ENCODE assay signal across 1 cellular context in the genomic region with DNA sequence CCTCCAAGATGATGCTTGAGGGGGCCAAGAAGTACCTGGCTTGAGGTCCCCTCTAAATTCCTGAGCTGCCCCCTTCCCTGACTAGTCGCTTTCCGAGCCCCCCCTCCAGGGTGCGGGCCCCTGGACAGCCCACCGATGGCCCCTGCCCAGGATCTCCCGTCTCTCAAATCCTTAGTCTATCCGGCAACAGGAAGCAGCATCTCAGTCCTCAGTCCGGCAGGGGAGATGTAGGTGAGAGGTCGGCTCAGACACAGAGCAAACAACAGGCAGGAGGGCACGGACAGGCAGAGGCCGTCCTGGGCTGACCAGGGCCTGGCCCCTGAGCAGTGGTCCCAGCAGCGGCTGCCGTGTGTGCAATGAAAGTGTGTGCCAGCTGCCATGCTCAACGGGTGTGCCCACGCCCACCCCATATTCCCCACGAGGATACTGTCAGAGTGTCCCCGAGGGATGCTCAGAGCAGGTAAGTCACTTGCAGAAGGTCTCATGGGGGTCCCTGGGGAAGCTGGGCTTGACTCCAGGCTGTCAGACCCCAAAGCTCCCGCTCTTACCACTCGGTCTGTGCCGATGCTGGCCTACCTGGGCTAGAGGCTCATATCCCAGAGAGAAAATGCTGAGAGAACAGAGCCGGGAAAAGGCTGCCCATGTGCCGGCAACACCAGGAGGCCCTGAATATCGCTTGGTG.
TF ChIP-seq lines count a peak whose summit lies in the region.

No MANE protein-coding gene starts in this region.

TF ChIP-seq in HepG2, 621 proteins besides CTCF, POLR2A, EP300 and RAD21 (continued from another document):
- TF ChIP-seq SAFB2 (CRISPR knock-in tag; IDR thresholded peaks at IDR 0.05; ENCODE audit: borderline replicate concordance, low read depth) (0 out of 2 replicates have a peak, but pooled peaks have one; percentile 36), HOXA3 (CRISPR knock-in tag; IDR thresholded peaks at IDR 0.05) (peak; percentile 47; the same call in 1 of the 2 replicates), ZNF605 (CRISPR knock-in tag; IDR thresholded peaks at IDR 0.05) (0 out of 2 replicates have a peak, but pooled peaks have one; percentile 24), ERF (CRISPR knock-in tag; IDR thresholded peaks at IDR 0.05) (0 out of 2 replicates have a peak, but pooled peaks have one; percentile 29), ZBTB44 (CRISPR knock-in tag; IDR thresholded peaks at IDR 0.05) (no peak), ZBTB38 (CRISPR knock-in tag; IDR thresholded peaks at IDR 0.05) (peak; percentile 74), TBX2 (CRISPR knock-in tag; IDR thresholded peaks at IDR 0.05; ENCODE audit: borderline replicate concordance) (no peak), ZBTB10 (CRISPR knock-in tag; IDR thresholded peaks at IDR 0.05; ENCODE audit: borderline replicate concordance) (no peak), KLF16 (CRISPR knock-in tag; IDR thresholded peaks at IDR 0.05) (no peak), ELF3 (CRISPR knock-in tag; IDR thresholded peaks at IDR 0.05) (peak; percentile 67; the same call in 1 of the 2 replicates), ZNF431 (CRISPR knock-in tag; IDR thresholded peaks at IDR 0.05; ENCODE audit: borderline replicate concordance, low read depth) (0 out of 2 replicates have a peak, but pooled peaks have one; percentile 30), ZNF788 (CRISPR knock-in tag; IDR thresholded peaks at IDR 0.05; ENCODE audit: borderline replicate concordance) (peak; percentile 79; the same call in 1 of the 2 replicates), KDM4B (CRISPR knock-in tag; IDR thresholded peaks at IDR 0.05) (no peak), ZBTB7B (CRISPR knock-in tag; IDR thresholded peaks at IDR 0.05) (0 out of 2 replicates have a peak, but pooled peaks have one; percentile 44), RXRA (CRISPR knock-in tag; IDR thresholded peaks at IDR 0.05) (peak; percentile 90), HNRNPLL (IDR thresholded peaks at IDR 0.05; ENCODE audit: low read depth, low read length, poor library complexity, severe bottlenecking) (no peak), ZSCAN25 (CRISPR knock-in tag; IDR thresholded peaks at IDR 0.05) (0 out of 2 replicates have a peak, but pooled peaks have one; percentile 39), ZZZ3 (CRISPR knock-in tag; IDR thresholded peaks at IDR 0.05; ENCODE audit: borderline replicate concordance) (no peak), LCORL (IDR thresholded peaks at IDR 0.05) (no peak), LCORL (CRISPR knock-in tag; IDR thresholded peaks at IDR 0.05) (peak; percentile 75; the same call in 1 of the 2 replicates), GFI1 (CRISPR knock-in tag; IDR thresholded peaks at IDR 0.05; ENCODE audit: borderline replicate concordance) (no peak), SPEN (CRISPR knock-in tag; IDR thresholded peaks at IDR 0.05; ENCODE audit: low read depth) (peak; percentile 41; the same call in 1 of the 2 replicates), ZNF766 (CRISPR knock-in tag; IDR thresholded peaks at IDR 0.05; ENCODE audit: borderline replicate concordance) (peak; percentile 47; the same call in 1 of the 2 replicates), FOXO1 (CRISPR knock-in tag; IDR thresholded peaks at IDR 0.05) (peak; percentile 72; the same call in 1 of the 2 replicates), RXRB (CRISPR knock-in tag; IDR thresholded peaks at IDR 0.05; ENCODE audit: borderline replicate concordance) (peak; percentile 99), PPARG (CRISPR knock-in tag; conservative IDR thresholded peaks at IDR 0.05) (peak; percentile 99), ZNF841 (CRISPR knock-in tag; IDR thresholded peaks at IDR 0.05; ENCODE audit: borderline replicate concordance) (no peak), FOXA1 (IDR thresholded peaks at IDR 0.05) (no peak), FOXA1 (CRISPR knock-in tag; IDR thresholded peaks at IDR 0.05) (peak; percentile 60; the same call in 1 of the 2 replicates), SNAPC2 (CRISPR knock-in tag; IDR thresholded peaks at IDR 0.05) (0 out of 2 replicates have a peak, but pooled peaks have one; percentile 53), NFE2L1 (CRISPR knock-in tag; IDR thresholded peaks at IDR 0.05; ENCODE audit: borderline replicate concordance) (no peak), ELF1 (CRISPR knock-in tag; IDR thresholded peaks at IDR 0.05) (0 out of 2 replicates have a peak, but pooled peaks have one; percentile 23), HNRNPH1 (optimal IDR thresholded peaks at IDR 0.05; ENCODE audit: low read depth, low read length) (no peak), GABPB1 (CRISPR knock-in tag; IDR thresholded peaks at IDR 0.05) (peak; percentile 33; the same call in 1 of the 2 replicates), ZBTB7A (CRISPR knock-in tag; IDR thresholded peaks at IDR 0.05) (peak; percentile 80; the same call in 1 of the 2 replicates), ZFP90 (CRISPR knock-in tag; IDR thresholded peaks at IDR 0.05; ENCODE audit: borderline replicate concordance) (0 out of 2 replicates have a peak, but pooled peaks have one; percentile 61), ZFP37 (CRISPR knock-in tag; IDR thresholded peaks at IDR 0.05; ENCODE audit: borderline replicate concordance) (0 out of 2 replicates have a peak, but pooled peaks have one; percentile 41), ZBTB42 (CRISPR knock-in tag; IDR thresholded peaks at IDR 0.05) (no peak), SMAD1 (CRISPR knock-in tag; IDR thresholded peaks at IDR 0.05; ENCODE audit: borderline replicate concordance, low read depth) (peak; percentile 29; the same call in 1 of the 2 replicates), ZIK1 (CRISPR knock-in tag; IDR thresholded peaks at IDR 0.05; ENCODE audit: borderline replicate concordance, low read depth) (no peak), GABPA (IDR thresholded peaks at IDR 0.05; ENCODE audit: low read depth, low read length) (no peak), GABPA (CRISPR knock-in tag; IDR thresholded peaks at IDR 0.05; ENCODE audit: low read depth) (peak; percentile 42; the same call in 1 of the 2 replicates), GTF2F1 (IDR thresholded peaks at IDR 0.05; ENCODE audit: low read length) (no peak)
- TF ChIP-seq, protein P1, sequence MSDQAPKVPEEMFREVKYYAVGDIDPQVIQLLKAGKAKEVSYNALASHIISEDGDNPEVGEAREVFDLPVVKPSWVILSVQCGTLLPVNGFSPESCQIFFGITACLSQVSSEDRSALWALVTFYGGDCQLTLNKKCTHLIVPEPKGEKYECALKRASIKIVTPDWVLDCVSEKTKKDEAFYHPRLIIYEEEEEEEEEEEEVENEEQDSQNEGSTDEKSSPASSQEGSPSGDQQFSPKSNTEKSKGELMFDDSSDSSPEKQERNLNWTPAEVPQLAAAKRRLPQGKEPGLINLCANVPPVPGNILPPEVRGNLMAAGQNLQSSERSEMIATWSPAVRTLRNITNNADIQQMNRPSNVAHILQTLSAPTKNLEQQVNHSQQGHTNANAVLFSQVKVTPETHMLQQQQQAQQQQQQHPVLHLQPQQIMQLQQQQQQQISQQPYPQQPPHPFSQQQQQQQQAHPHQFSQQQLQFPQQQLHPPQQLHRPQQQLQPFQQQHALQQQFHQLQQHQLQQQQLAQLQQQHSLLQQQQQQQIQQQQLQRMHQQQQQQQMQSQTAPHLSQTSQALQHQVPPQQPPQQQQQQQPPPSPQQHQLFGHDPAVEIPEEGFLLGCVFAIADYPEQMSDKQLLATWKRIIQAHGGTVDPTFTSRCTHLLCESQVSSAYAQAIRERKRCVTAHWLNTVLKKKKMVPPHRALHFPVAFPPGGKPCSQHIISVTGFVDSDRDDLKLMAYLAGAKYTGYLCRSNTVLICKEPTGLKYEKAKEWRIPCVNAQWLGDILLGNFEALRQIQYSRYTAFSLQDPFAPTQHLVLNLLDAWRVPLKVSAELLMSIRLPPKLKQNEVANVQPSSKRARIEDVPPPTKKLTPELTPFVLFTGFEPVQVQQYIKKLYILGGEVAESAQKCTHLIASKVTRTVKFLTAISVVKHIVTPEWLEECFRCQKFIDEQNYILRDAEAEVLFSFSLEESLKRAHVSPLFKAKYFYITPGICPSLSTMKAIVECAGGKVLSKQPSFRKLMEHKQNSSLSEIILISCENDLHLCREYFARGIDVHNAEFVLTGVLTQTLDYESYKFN (CRISPR knock-in tag; conservative IDR thresholded peaks at IDR 0.05), result peak; percentile 81
- TF ChIP-seq, protein P2, sequence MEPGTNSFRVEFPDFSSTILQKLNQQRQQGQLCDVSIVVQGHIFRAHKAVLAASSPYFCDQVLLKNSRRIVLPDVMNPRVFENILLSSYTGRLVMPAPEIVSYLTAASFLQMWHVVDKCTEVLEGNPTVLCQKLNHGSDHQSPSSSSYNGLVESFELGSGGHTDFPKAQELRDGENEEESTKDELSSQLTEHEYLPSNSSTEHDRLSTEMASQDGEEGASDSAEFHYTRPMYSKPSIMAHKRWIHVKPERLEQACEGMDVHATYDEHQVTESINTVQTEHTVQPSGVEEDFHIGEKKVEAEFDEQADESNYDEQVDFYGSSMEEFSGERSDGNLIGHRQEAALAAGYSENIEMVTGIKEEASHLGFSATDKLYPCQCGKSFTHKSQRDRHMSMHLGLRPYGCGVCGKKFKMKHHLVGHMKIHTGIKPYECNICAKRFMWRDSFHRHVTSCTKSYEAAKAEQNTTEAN (CRISPR knock-in tag; conservative IDR thresholded peaks at IDR 0.05), result 0 out of 2 replicates have a peak, but pooled peaks have one; percentile 29
- TF ChIP-seq, protein P3, sequence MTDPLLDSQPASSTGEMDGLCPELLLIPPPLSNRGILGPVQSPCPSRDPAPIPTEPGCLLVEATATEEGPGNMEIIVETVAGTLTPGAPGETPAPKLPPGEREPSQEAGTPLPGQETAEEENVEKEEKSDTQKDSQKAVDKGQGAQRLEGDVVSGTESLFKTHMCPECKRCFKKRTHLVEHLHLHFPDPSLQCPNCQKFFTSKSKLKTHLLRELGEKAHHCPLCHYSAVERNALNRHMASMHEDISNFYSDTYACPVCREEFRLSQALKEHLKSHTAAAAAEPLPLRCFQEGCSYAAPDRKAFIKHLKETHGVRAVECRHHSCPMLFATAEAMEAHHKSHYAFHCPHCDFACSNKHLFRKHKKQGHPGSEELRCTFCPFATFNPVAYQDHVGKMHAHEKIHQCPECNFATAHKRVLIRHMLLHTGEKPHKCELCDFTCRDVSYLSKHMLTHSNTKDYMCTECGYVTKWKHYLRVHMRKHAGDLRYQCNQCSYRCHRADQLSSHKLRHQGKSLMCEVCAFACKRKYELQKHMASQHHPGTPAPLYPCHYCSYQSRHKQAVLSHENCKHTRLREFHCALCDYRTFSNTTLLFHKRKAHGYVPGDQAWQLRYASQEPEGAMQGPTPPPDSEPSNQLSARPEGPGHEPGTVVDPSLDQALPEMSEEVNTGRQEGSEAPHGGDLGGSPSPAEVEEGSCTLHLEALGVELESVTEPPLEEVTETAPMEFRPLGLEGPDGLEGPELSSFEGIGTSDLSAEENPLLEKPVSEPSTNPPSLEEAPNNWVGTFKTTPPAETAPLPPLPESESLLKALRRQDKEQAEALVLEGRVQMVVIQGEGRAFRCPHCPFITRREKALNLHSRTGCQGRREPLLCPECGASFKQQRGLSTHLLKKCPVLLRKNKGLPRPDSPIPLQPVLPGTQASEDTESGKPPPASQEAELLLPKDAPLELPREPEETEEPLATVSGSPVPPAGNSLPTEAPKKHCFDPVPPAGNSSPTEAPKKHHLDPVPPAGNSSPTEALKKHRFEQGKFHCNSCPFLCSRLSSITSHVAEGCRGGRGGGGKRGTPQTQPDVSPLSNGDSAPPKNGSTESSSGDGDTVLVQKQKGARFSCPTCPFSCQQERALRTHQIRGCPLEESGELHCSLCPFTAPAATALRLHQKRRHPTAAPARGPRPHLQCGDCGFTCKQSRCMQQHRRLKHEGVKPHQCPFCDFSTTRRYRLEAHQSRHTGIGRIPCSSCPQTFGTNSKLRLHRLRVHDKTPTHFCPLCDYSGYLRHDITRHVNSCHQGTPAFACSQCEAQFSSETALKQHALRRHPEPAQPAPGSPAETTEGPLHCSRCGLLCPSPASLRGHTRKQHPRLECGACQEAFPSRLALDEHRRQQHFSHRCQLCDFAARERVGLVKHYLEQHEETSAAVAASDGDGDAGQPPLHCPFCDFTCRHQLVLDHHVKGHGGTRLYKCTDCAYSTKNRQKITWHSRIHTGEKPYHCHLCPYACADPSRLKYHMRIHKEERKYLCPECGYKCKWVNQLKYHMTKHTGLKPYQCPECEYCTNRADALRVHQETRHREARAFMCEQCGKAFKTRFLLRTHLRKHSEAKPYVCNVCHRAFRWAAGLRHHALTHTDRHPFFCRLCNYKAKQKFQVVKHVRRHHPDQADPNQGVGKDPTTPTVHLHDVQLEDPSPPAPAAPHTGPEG (CRISPR knock-in tag; IDR thresholded peaks at IDR 0.05), result peak; percentile 82
